Comparison of ENCODE assay signal across 1 cellular context in the genomic region with DNA sequence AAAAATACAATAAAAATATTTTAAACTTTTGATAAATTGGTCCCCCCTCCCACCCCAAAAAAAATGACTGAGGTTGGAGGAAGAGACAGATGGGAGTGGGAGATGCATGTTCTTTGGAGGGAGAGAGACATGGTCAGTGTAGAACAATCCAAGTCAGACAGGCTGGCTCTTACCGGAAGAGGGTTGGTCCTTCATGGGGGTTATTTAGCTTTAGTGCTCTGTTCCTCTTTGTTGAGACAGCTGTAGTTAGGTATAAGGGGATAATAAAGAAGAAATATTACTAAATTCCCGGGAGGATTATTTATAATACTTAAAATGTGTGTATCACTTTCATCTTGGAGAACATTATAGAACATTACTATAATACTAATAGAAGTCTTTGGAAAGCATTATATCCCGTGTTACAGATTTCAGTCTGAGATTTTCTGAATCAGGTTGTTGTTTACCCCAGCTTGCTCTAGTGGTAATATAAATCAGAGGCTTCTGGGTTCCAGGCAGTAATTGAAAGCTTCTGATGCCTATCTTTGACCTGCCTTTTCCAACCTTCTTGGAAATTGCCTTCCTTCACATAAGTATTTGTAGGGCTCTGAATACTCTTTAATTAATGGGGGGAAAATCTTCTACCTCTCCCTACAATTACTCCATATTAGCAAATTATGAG.
A peak's percentile ranks its signal among the peaks of the same experiment; 100 is the strongest.
TF ChIP-seq lines count a peak whose summit lies in the region.

No MANE protein-coding gene starts in this region.

TF ChIP-seq in K562, 482 proteins besides CTCF, POLR2A, EP300 and RAD21 (continued from another document):
- TF ChIP-seq, protein P1, sequence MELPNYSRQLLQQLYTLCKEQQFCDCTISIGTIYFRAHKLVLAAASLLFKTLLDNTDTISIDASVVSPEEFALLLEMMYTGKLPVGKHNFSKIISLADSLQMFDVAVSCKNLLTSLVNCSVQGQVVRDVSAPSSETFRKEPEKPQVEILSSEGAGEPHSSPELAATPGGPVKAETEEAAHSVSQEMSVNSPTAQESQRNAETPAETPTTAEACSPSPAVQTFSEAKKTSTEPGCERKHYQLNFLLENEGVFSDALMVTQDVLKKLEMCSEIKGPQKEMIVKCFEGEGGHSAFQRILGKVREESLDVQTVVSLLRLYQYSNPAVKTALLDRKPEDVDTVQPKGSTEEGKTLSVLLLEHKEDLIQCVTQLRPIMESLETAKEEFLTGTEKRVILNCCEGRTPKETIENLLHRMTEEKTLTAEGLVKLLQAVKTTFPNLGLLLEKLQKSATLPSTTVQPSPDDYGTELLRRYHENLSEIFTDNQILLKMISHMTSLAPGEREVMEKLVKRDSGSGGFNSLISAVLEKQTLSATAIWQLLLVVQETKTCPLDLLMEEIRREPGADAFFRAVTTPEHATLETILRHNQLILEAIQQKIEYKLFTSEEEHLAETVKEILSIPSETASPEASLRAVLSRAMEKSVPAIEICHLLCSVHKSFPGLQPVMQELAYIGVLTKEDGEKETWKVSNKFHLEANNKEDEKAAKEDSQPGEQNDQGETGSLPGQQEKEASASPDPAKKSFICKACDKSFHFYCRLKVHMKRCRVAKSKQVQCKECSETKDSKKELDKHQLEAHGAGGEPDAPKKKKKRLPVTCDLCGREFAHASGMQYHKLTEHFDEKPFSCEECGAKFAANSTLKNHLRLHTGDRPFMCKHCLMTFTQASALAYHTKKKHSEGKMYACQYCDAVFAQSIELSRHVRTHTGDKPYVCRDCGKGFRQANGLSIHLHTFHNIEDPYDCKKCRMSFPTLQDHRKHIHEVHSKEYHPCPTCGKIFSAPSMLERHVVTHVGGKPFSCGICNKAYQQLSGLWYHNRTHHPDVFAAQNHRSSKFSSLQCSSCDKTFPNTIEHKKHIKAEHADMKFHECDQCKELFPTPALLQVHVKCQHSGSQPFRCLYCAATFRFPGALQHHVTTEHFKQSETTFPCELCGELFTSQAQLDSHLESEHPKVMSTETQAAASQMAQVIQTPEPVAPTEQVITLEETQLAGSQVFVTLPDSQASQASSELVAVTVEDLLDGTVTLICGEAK (IDR thresholded peaks at IDR 0.05): no peak
- TF ChIP-seq, protein P1 (CRISPR knock-in tag; IDR thresholded peaks at IDR 0.05): no peak
- TF ChIP-seq, protein P2, sequence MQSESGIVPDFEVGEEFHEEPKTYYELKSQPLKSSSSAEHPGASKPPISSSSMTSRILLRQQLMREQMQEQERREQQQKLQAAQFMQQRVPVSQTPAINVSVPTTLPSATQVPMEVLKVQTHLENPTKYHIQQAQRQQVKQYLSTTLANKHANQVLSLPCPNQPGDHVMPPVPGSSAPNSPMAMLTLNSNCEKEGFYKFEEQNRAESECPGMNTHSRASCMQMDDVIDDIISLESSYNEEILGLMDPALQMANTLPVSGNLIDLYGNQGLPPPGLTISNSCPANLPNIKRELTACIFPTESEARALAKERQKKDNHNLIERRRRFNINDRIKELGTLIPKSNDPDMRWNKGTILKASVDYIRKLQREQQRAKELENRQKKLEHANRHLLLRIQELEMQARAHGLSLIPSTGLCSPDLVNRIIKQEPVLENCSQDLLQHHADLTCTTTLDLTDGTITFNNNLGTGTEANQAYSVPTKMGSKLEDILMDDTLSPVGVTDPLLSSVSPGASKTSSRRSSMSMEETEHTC (IDR thresholded peaks at IDR 0.05): no peak
- no peak for TF ChIP-seq CREM (IDR thresholded peaks at IDR 0.05; ENCODE audit: low read depth)
- peak in 1 of 2 experiments; percentile 59; a peak in 1 of 4 replicates for TF ChIP-seq HDAC1 (IDR thresholded peaks at IDR 0.05)
- TF ChIP-seq, protein P3, sequence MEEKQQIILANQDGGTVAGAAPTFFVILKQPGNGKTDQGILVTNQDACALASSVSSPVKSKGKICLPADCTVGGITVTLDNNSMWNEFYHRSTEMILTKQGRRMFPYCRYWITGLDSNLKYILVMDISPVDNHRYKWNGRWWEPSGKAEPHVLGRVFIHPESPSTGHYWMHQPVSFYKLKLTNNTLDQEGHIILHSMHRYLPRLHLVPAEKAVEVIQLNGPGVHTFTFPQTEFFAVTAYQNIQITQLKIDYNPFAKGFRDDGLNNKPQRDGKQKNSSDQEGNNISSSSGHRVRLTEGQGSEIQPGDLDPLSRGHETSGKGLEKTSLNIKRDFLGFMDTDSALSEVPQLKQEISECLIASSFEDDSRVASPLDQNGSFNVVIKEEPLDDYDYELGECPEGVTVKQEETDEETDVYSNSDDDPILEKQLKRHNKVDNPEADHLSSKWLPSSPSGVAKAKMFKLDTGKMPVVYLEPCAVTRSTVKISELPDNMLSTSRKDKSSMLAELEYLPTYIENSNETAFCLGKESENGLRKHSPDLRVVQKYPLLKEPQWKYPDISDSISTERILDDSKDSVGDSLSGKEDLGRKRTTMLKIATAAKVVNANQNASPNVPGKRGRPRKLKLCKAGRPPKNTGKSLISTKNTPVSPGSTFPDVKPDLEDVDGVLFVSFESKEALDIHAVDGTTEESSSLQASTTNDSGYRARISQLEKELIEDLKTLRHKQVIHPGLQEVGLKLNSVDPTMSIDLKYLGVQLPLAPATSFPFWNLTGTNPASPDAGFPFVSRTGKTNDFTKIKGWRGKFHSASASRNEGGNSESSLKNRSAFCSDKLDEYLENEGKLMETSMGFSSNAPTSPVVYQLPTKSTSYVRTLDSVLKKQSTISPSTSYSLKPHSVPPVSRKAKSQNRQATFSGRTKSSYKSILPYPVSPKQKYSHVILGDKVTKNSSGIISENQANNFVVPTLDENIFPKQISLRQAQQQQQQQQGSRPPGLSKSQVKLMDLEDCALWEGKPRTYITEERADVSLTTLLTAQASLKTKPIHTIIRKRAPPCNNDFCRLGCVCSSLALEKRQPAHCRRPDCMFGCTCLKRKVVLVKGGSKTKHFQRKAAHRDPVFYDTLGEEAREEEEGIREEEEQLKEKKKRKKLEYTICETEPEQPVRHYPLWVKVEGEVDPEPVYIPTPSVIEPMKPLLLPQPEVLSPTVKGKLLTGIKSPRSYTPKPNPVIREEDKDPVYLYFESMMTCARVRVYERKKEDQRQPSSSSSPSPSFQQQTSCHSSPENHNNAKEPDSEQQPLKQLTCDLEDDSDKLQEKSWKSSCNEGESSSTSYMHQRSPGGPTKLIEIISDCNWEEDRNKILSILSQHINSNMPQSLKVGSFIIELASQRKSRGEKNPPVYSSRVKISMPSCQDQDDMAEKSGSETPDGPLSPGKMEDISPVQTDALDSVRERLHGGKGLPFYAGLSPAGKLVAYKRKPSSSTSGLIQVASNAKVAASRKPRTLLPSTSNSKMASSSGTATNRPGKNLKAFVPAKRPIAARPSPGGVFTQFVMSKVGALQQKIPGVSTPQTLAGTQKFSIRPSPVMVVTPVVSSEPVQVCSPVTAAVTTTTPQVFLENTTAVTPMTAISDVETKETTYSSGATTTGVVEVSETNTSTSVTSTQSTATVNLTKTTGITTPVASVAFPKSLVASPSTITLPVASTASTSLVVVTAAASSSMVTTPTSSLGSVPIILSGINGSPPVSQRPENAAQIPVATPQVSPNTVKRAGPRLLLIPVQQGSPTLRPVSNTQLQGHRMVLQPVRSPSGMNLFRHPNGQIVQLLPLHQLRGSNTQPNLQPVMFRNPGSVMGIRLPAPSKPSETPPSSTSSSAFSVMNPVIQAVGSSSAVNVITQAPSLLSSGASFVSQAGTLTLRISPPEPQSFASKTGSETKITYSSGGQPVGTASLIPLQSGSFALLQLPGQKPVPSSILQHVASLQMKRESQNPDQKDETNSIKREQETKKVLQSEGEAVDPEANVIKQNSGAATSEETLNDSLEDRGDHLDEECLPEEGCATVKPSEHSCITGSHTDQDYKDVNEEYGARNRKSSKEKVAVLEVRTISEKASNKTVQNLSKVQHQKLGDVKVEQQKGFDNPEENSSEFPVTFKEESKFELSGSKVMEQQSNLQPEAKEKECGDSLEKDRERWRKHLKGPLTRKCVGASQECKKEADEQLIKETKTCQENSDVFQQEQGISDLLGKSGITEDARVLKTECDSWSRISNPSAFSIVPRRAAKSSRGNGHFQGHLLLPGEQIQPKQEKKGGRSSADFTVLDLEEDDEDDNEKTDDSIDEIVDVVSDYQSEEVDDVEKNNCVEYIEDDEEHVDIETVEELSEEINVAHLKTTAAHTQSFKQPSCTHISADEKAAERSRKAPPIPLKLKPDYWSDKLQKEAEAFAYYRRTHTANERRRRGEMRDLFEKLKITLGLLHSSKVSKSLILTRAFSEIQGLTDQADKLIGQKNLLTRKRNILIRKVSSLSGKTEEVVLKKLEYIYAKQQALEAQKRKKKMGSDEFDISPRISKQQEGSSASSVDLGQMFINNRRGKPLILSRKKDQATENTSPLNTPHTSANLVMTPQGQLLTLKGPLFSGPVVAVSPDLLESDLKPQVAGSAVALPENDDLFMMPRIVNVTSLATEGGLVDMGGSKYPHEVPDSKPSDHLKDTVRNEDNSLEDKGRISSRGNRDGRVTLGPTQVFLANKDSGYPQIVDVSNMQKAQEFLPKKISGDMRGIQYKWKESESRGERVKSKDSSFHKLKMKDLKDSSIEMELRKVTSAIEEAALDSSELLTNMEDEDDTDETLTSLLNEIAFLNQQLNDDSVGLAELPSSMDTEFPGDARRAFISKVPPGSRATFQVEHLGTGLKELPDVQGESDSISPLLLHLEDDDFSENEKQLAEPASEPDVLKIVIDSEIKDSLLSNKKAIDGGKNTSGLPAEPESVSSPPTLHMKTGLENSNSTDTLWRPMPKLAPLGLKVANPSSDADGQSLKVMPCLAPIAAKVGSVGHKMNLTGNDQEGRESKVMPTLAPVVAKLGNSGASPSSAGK (IDR thresholded peaks at IDR 0.05): no peak
- no peak for TF ChIP-seq ESRRB (CRISPR knock-in tag; IDR thresholded peaks at IDR 0.05; ENCODE audit: borderline replicate concordance)
- TF ChIP-seq MCM3 (IDR thresholded peaks at IDR 0.05): no peak
- TF ChIP-seq DACH1 (IDR thresholded peaks at IDR 0.05; ENCODE audit: partially characterized antibody): no peak
- no peak for TF ChIP-seq BCL6 (CRISPR knock-in tag; IDR thresholded peaks at IDR 0.05)
- TF ChIP-seq ZNF785 (CRISPR knock-in tag; IDR thresholded peaks at IDR 0.05): no peak
- TF ChIP-seq BMI1 (IDR thresholded peaks at IDR 0.05; ENCODE audit: low read length): no peak
- TF ChIP-seq KDM1A (IDR thresholded peaks at IDR 0.05): peak; percentile 92 to 95
- TF ChIP-seq TEAD4 (IDR thresholded peaks at IDR 0.05; ENCODE audit: low read length): no peak
- TF ChIP-seq TEAD4 (CRISPR knock-in tag; IDR thresholded peaks at IDR 0.05; ENCODE audit: borderline replicate concordance): no peak
- TF ChIP-seq PBX2 (CRISPR knock-in tag; IDR thresholded peaks at IDR 0.05; ENCODE audit: low read depth): no peak
- 0 out of 2 replicates have a peak, but pooled peaks have one; percentile 20 for TF ChIP-seq PBX2 (tag; conservative IDR thresholded peaks at IDR 0.05; ENCODE audit: low read depth)
- peak in 1 of 2 experiments; percentile 85; a peak in 2 of 4 replicates for TF ChIP-seq RCOR1 (IDR thresholded peaks at IDR 0.05; ENCODE audit: borderline replicate concordance in 1 of 2, low read depth in 2 of 2, low read length in 2 of 2)
- TF ChIP-seq PCBP2 (IDR thresholded peaks at IDR 0.05; ENCODE audit: low read depth, low read length, poor library complexity, severe bottlenecking): no peak
- TF ChIP-seq ZNF41 (CRISPR knock-in tag; conservative IDR thresholded peaks at IDR 0.05): no peak
- no peak for TF ChIP-seq ZFP36 (IDR thresholded peaks at IDR 0.05; ENCODE audit: low read depth, low read length, partially characterized antibody)
